8 cellular contexts compared by ENCODE assay signal in genomic region chr13:32164622-32165268, GRCh38.
DNase-seq lines count a peak whose midpoint lies in the region; ATAC-seq and TF ChIP-seq lines count a peak whose summit lies in the region.

No MANE protein-coding gene starts in this region.

- H3K4me3 Mint-ChIP-seq in T-cell (no peak overlapping the region), neural crest cell (no peak overlapping the region)

- H3K9me3 Mint-ChIP-seq in T-cell: no peaks in the 10 kb centered on the region
- peaks cover 4% of the 10 kb centered on the region for H3K9me3 Mint-ChIP-seq in neural crest cell

- CTCF ChIA-PET in T-cell (lab: Charles Lee): interaction anchor here (0.5 to 0.7 kb wide), 3 partner anchors 25 to 123 kb away, joined by 3 to 4 read pairs (median 3); no protein-coding TSS in a partner anchor

- H3K27me3 Mint-ChIP-seq in T-cell (no peaks in the 10 kb centered on the region), neural crest cell (ENCODE audit: low read depth) (no peaks in the 10 kb centered on the region)

- H3K4me1 Mint-ChIP-seq in T-cell: peaks cover 0 to 4% (median 0%) of the 10 kb centered on the region in 3 donors
- peaks cover 11% of the 10 kb centered on the region for H3K4me1 Mint-ChIP-seq in neural crest cell

- DNase-seq in DMS153 treated with DMSO at 0.1 percent for 48 hours (lab: John Stamatoyannopoulos, UW; ENCODE audit: unreplicated experiment) (peak; percentile 61), NCI-H2029 (lab: John Stamatoyannopoulos, UW) (peak; percentile 26), T-cell (peak in 6 of 34 experiments; percentile 1 to 6 (median 2)), fibroblast of mammary gland (ENCODE audit: low read depth) (peak; percentile 73), neural crest cell (ENCODE audit: low read depth, low spot score) (peak; percentile 32)
- DNase-seq in activated CD8-positive, alpha-beta memory T cell treated with anti-CD3 and anti-CD28 coated beads, Interleukin-2, amount 50 U/mL, for 48 hours: no peak

- H3K36me3 Mint-ChIP-seq in T-cell: peaks cover 12% of the 10 kb centered on the region
- peaks cover 3% of the 10 kb centered on the region for H3K36me3 Mint-ChIP-seq in neural crest cell (ENCODE audit: low read depth)

- peak; percentile 67 for ATAC-seq in GM21825 (IDR thresholded peaks at IDR 0.05; ENCODE audit: unreplicated experiment)
- peak; percentile 55 to 73 (median 62) for ATAC-seq in T-cell (replicated peaks in 1 of 4)
- no peak for ATAC-seq in GM19397 (IDR thresholded peaks at IDR 0.05; ENCODE audit: unreplicated experiment)

- no peak overlapping the region for H3K27ac Mint-ChIP-seq in T-cell
- peak overlapping the region; percentile 24 for H3K27ac Mint-ChIP-seq in neural crest cell (ENCODE audit: unreplicated experiment)

- H3K4me3 ChIP-seq in fibroblast of mammary gland (ENCODE audit: control insufficient read depth, low read depth, low read length): no peak overlapping the region

- TF ChIP-seq CTCF in fibroblast of mammary gland (conservative IDR thresholded peaks at IDR 0.05; ENCODE audit: control insufficient read depth, insufficient read depth, low read depth, low read length) (peak; percentile 82), neural crest cell (conservative IDR thresholded peaks at IDR 0.05) (peak; percentile 75)

- POLR2A ChIA-PET in T-cell (lab: Charles Lee): no interaction called here
